In the genomic region with DNA sequence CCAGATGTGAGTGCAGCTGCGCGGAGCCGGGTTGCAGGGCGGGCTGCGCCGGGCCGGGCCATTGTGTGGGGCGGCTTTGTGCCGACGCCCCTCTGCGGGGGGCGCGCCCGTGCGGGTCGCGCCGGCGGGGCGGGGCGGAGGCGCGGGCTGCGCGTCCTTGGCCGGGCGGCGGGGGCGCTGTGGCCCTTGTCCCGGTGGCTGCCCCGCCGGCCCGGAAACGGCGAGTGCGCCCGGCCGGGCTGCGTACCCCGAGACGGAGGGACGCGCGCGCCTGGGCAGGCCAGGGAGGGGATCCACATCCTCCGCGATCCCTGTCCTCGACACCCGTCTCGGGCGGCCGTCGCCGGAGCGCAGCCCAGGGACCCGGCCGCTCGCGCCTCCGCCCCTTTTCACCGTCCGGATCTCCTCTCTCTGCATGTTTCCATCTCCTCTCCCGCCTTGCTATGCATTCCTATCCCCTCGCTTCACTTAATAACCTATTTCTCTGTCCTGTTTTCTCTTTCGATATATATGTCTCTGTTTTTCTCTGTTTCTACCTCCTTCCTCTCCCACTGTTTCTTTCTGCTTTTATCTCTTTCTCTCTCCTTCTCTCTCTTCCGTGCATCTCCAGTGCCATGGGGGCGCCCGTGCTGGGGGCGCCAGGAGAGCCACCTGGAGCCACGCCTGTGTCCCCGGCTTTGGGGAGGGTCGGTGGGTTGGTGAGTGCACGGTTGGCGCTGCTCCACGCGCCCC, we compare ENCODE assay signal across 1 cellular context.
A peak's percentile ranks its signal among the peaks of the same experiment; 100 is the strongest.
TF ChIP-seq lines count a peak whose summit lies in the region.

No MANE protein-coding gene starts in this region.

TF ChIP-seq in HepG2, 621 proteins besides CTCF, POLR2A, EP300 and RAD21 (continued from another document):
- TF ChIP-seq ARID3A (IDR thresholded peaks at IDR 0.05; ENCODE audit: low read depth, low read length), result no peak
- no peak for TF ChIP-seq ZNF383 (CRISPR knock-in tag; IDR thresholded peaks at IDR 0.05; ENCODE audit: borderline replicate concordance)
- TF ChIP-seq ZNF546 (CRISPR knock-in tag; conservative IDR thresholded peaks at IDR 0.05), result 0 out of 2 replicates have a peak, but pooled peaks have one; percentile 15
- TF ChIP-seq ZNF746 (CRISPR knock-in tag; IDR thresholded peaks at IDR 0.05), result no peak
- TF ChIP-seq ZNF777 (CRISPR knock-in tag; IDR thresholded peaks at IDR 0.05), result peak; percentile 74
- peak; percentile 66 for TF ChIP-seq GABPB1 (CRISPR knock-in tag; IDR thresholded peaks at IDR 0.05)
- no peak for TF ChIP-seq RFXAP (CRISPR knock-in tag; IDR thresholded peaks at IDR 0.05; ENCODE audit: borderline replicate concordance)
TF ChIP-seq in HepG2: peak in this region for 7.
